ENCODE assay signal across 18 cellular contexts in the genomic region with DNA sequence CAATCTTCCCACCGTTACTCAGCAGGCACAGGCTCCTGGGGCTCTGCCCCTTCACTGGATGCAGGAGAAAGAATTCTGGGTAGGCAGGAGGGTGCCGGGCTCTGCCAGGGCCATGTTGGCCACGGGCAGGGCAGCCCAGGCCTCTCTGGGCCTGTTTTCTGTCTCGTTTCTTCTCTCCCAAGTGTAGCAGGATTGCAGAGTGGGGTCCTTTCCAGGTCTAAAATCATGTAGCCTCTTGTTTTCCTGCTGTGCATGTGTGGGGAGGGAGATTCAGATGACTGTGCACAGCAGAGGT.
DNase-seq lines count a peak whose midpoint lies in the region; ATAC-seq and TF ChIP-seq lines count a peak whose summit lies in the region.
"Had no signal": no experiment of that assay in that cellular context is flagged by ENCODE, and none has a peak within 500 bp of the region (broad histone marks: within the 10 kb centered on the region; RNA-seq: fewer than 3 reads in every experiment).

No MANE protein-coding gene starts in this region.

- CTCF ChIA-PET in HEK293 (lab: Yijun Ruan, JAX): no interaction called here

- no peak overlapping the region for H2BK5ac ChIP-seq in trophoblast cell (ENCODE audit: low read depth, low read length, poor library complexity)

- H3K14ac ChIP-seq in trophoblast cell (ENCODE audit: low read length): no peak overlapping the region

- H3K4me2 ChIP-seq in trophoblast cell (ENCODE audit: low read length): no peak overlapping the region
- H3K4me2 ChIP-seq: BLaER1 had no signal

- DNase-seq in NCI-H1417 (lab: John Stamatoyannopoulos, UW) (peak in 2 of 3 experiments; percentile 39 to 58), NCI-H1417 treated with DMSO at 0.1 percent for 48 hours (lab: John Stamatoyannopoulos, UW) (no peak), coronary artery (ENCODE audit: low spot score) (peak; percentile 41), trophoblast cell (no peak), GF-D8 (lab: John Stamatoyannopoulos, UW) (no peak)
- DNase-seq in activated effector memory CD4-positive, alpha-beta T cell treated with Interleukin-2 at 50 U/mL for 16 hours: no peak
- DNase-seq: activated CD4-positive, alpha-beta T cell treated with anti-CD3 and anti-CD28 coated beads, Interleukin-2, amount 50 U/mL, for 48 hours; activated naive CD4-positive, alpha-beta T cell treated with anti-CD3 and anti-CD28 coated beads, Interleukin-2, amount 50 U/mL, for 16 hours; activated T-cell treated with anti-CD3 and anti-CD28 coated beads, Interleukin-2, amount 50 U/mL, for 4 hours; effector memory CD8-positive, alpha-beta T cell; heart left ventricle; stimulated activated CD4-positive, alpha-beta T cell treated with anti-CD3 and anti-CD28 coated beads, Interleukin-4, amount 100 ng/mL, for 24 hours had no signal

- H3K79me1 ChIP-seq in trophoblast cell (ENCODE audit: low read length): no peaks in the 10 kb centered on the region

- TF ChIP-seq CTCF in HEK293 (tag by site-specific recombination; IDR thresholded peaks at IDR 0.05) (no peak), coronary artery (IDR thresholded peaks at IDR 0.05) (no peak)

- no peak overlapping the region for H2AFZ ChIP-seq in trophoblast cell (ENCODE audit: insufficient read depth, low read length, poor library complexity)

- no peak overlapping the region for H4K91ac ChIP-seq in trophoblast cell (ENCODE audit: low read depth, low read length)

- H3K79me2 ChIP-seq in trophoblast cell (ENCODE audit: control insufficient read depth, insufficient read depth, low read length, poor library complexity): no peaks in the 10 kb centered on the region

- H2BK120ac ChIP-seq in trophoblast cell (ENCODE audit: insufficient read depth, low read length, poor library complexity): no peak overlapping the region

- H3K4me3 ChIP-seq in HEK293 (ENCODE audit: low read depth, low read length) (no peak overlapping the region), coronary artery (no peak overlapping the region), trophoblast cell (ENCODE audit: low read depth, low read length) (peak overlapping the region; percentile 12)
- H3K4me3 ChIP-seq: BLaER1, HAP-1, heart left ventricle, left ventricle myocardium inferior, uterus had no signal

- no peak overlapping the region for H3K23ac ChIP-seq in trophoblast cell (ENCODE audit: low read length)

- no peaks in the 10 kb centered on the region for H3K27me3 ChIP-seq in trophoblast cell (ENCODE audit: insufficient read depth, low read length)
- H3K27me3 ChIP-seq: BLaER1, heart left ventricle, uterus had no signal

- no peak overlapping the region for H3K4ac ChIP-seq in trophoblast cell (ENCODE audit: low read depth, low read length)

- H3K18ac ChIP-seq in trophoblast cell (ENCODE audit: low read length): no peak overlapping the region

- H4K12ac ChIP-seq in trophoblast cell (ENCODE audit: low read depth, low read length): no peak overlapping the region

- H3K9me3 ChIP-seq in HEK293 (ENCODE audit: control insufficient read depth, insufficient read depth, low read depth, low read length) (no peaks in the 10 kb centered on the region), trophoblast cell (ENCODE audit: insufficient read depth, low read depth, low read length) (peaks cover 7% of the 10 kb centered on the region)
- H3K9me3 ChIP-seq: HAP-1, heart left ventricle, left ventricle myocardium inferior, uterus had no signal

- no peak overlapping the region for H3K9ac ChIP-seq in trophoblast cell (ENCODE audit: low read length)
- H3K9ac ChIP-seq: BLaER1 had no signal

- WGBS in trophoblast cell (ENCODE audit: extremely low coverage, insufficient coverage, insufficient read length): no CpG with 5 or more reads among the region's 4 CpGs

- H2BK12ac ChIP-seq in trophoblast cell (ENCODE audit: low read length): no peak overlapping the region

- H3K27ac ChIP-seq in HEK293 (ENCODE audit: extremely low read depth, low read depth, low read length) (no peak overlapping the region), coronary artery (no peak overlapping the region), trophoblast cell (ENCODE audit: low read depth, low read length) (no peak overlapping the region)
- H3K27ac ChIP-seq: BLaER1, left ventricle myocardium inferior, uterus had no signal

- H4K8ac ChIP-seq in trophoblast cell (ENCODE audit: low read depth, low read length): no peak overlapping the region

- POLR2A ChIA-PET in HEK293 (lab: Yijun Ruan, JAX): no interaction called here

- H3K4me1 ChIP-seq in HEK293 (ENCODE audit: control insufficient read depth, insufficient read depth, low read length): no peaks in the 10 kb centered on the region
- H3K4me1 ChIP-seq in trophoblast cell (ENCODE audit: control insufficient read depth in 1 of 2, insufficient read depth in 2 of 2, low read length in 2 of 2): no peaks in the 10 kb centered on the region
- H3K4me1 ChIP-seq: HAP-1, uterus had no signal

- H2AK5ac ChIP-seq in trophoblast cell (ENCODE audit: low read length): no peak overlapping the region

- ATAC-seq in SK-N-SH treated with all-trans-retinoic acid at 6 μM for 48 hours: no peak
- ATAC-seq: effector memory CD8-positive, alpha-beta T cell had no signal

- H3K36me3 ChIP-seq in HEK293 (ENCODE audit: control insufficient read depth in 2 of 2, insufficient read depth in 1 of 2, low read length in 2 of 2) (no peaks in the 10 kb centered on the region), trophoblast cell (ENCODE audit: control insufficient read depth in 1 of 2, insufficient read depth in 2 of 2, low read length in 2 of 2) (no peaks in the 10 kb centered on the region)
- H3K36me3 ChIP-seq: BLaER1, HAP-1, heart left ventricle, left ventricle myocardium inferior, uterus had no signal

TF ChIP-seq in HEK293, 187 proteins besides CTCF, POLR2A, EP300 and RAD21:
- TF ChIP-seq ZBTB7A (tag by site-specific recombination; IDR thresholded peaks at IDR 0.05; ENCODE audit: low read depth) (no peak), ZNF555 (tag by site-specific recombination; conservative IDR thresholded peaks at IDR 0.05) (no peak), ZNF157 (tag by site-specific recombination; IDR thresholded peaks at IDR 0.05) (no peak), ZIC2 (tag by site-specific recombination; IDR thresholded peaks at IDR 0.05) (0 out of 2 replicates have a peak, but pooled peaks have one; percentile 16)
- TF ChIP-seq, protein P1, sequence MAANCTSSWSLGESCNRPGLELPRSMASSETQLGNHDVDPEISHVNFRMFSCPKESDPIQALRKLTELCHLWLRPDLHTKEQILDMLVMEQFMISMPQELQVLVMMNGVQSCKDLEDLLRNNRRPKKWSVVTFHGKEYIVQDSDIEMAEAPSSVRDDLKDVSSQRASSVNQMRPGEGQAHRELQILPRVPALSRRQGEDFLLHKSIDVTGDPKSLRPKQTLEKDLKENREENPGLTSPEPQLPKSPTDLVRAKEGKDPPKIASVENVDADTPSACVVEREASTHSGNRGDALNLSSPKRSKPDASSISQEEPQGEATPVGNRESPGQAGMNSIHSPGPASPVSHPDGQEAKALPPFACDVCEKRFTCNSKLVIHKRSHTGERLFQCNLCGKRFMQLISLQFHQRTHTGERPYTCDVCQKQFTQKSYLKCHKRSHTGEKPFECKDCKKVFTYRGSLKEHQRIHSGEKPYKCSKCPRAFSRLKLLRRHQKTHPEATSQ (tag by site-specific recombination; IDR thresholded peaks at IDR 0.05): no peak

TF ChIP-seq in SK-N-SH treated with all-trans-retinoic acid at 6 μM for 48 hours, 23 proteins besides CTCF, POLR2A, EP300 and RAD21:
- no peak for TF ChIP-seq BACH2 (CRISPR knock-in tag; IDR thresholded peaks at IDR 0.05; ENCODE audit: borderline replicate concordance)

Comparison
In these comparisons a context has a peak if more than half of its experiments do, and no peak if none do; other contexts are left out.
1. DNase-seq: peak in NCI-H1417 (2 of 3) and coronary artery (single experiment); none in NCI-H1417 treated with DMSO at 0.1 percent for 48 hours (single experiment), trophoblast cell (0 of 2), GF-D8 (single experiment) and activated effector memory CD4-positive, alpha-beta T cell treated with Interleukin-2 at 50 U/mL for 16 hours (single experiment).